ENCODE assay signal across 10 cellular contexts in genomic region chr2:233079473-233079877, GRCh38. TPM values are rescaled to one million over a fixed set of nuclear protein-coding genes. Genes with fewer than 3 reads are reported as not detected.
A peak's percentile ranks its signal among the peaks of the same experiment; 100 is the strongest.
DNase-seq lines count a peak whose midpoint lies in the region; ATAC-seq, FAIRE-seq and TF ChIP-seq lines count a peak whose summit lies in the region.
"Had no signal": no experiment of that assay in that cellular context is flagged by ENCODE, and none has a peak within 500 bp of the region (broad histone marks: within the 10 kb centered on the region; RNA-seq: fewer than 3 reads in every experiment).

No MANE protein-coding gene starts in this region.

- DNase-seq in HepG2 (ENCODE audit: low spot score), result no peak
- no peak for DNase-seq in astrocyte (ENCODE audit: low read depth)
- peak; percentile 39 for DNase-seq in ureter (ENCODE audit: low spot score)
- no peak for DNase-seq in AG08395 (ENCODE audit: low spot score)
- no peak for DNase-seq in NCI-H1105 (lab: John Stamatoyannopoulos, UW)
- no peak for DNase-seq in stimulated activated CD4-positive, alpha-beta T cell treated with anti-CD3 and anti-CD28 coated beads, Interleukin-12 subunit alpha, Interleukin-12 subunit beta, amount 100 ng/mL, for 4 hours

- 70% methylated on average over 10 of the region's 10 CpGs for WGBS in liver
- 88% methylated on average over 10 of the region's 10 CpGs for WGBS in HepG2 (ENCODE audit: low lambda C conversion rate)

- no peak overlapping the region for H3K4me3 Mint-ChIP-seq in astrocyte (ENCODE audit: unreplicated experiment)

- TF ChIP-seq RAD21 in liver (IDR thresholded peaks at IDR 0.05) (no peak), HepG2 (CRISPR knock-in tag; IDR thresholded peaks at IDR 0.05) (no peak)

- BruUV-seq in HepG2 (replicated peaks; lab: Mats Ljungman, UMichigan), result no TSS peak

- FAIRE-seq in HepG2 (lab: Jason Lieb, UNC) (no peak), astrocyte (lab: Jason Lieb, UNC) (no peak)

- H3K4me1 ChIP-seq in liver (ENCODE audit: control insufficient read depth in 4 of 4, insufficient read depth in 4 of 4, low read length in 3 of 4) (peaks cover 0 to 9% (median 2%) of the 10 kb centered on the region in 4 donors), HepG2 (ENCODE audit: insufficient read depth, low read length) (peaks cover 30% of the 10 kb centered on the region), astrocyte (ENCODE audit: insufficient read depth, low read length) (no peaks in the 10 kb centered on the region)

- in situ Hi-C loops in HepG2 (cut with HindIII; ENCODE audit: extremely low pct_ligation_motif_present, low pct_unique_long_range_greater_than_20kb), result no loop called here

- no peak overlapping the region for H2AFZ ChIP-seq in HepG2 (ENCODE audit: low read length)
- no peak overlapping the region for H2AFZ ChIP-seq in astrocyte (ENCODE audit: low read depth, low read length)

- H3K36me3 ChIP-seq in liver (ENCODE audit: control insufficient read depth in 4 of 4, insufficient read depth in 3 of 4, low read depth in 1 of 4, low read length in 3 of 4), result no peaks in the 10 kb centered on the region
- peaks cover 1 to 18% of the 10 kb centered on the region in 2 experiments; a peak in 2 of 5 replicates for H3K36me3 ChIP-seq in HepG2 (replicated peaks in 1 of 2; ENCODE audit: control insufficient read depth in 1 of 2, insufficient read depth in 2 of 2, low read length in 2 of 2)
- H3K36me3 ChIP-seq in astrocyte (ENCODE audit: insufficient read depth, low read length), result no peaks in the 10 kb centered on the region

- H3K27ac Mint-ChIP-seq in astrocyte (ENCODE audit: unreplicated experiment), result peak overlapping the region; percentile 20

- POLR2A ChIA-PET in HepG2 (lab: Yijun Ruan, JAX), result no interaction called here

- H3K9ac ChIP-seq in liver (ENCODE audit: low read depth in 1 of 2, low read length in 2 of 2), result no peak overlapping the region
- no peak overlapping the region for H3K9ac ChIP-seq in HepG2 (ENCODE audit: insufficient read depth, low read depth, low read length)
- no peak overlapping the region for H3K9ac ChIP-seq in astrocyte (ENCODE audit: low read length)

- no peak overlapping the region for H3K4me3 ChIP-seq in liver (ENCODE audit: low read depth in 1 of 3, low read length in 3 of 3)
- no peak overlapping the region for H3K4me3 ChIP-seq in HepG2 (replicated peaks in 1 of 3; ENCODE audit: insufficient read depth in 1 of 3, low read depth in 2 of 3, low read length in 3 of 3)
- no peak overlapping the region for H3K4me3 ChIP-seq in astrocyte (ENCODE audit: insufficient read depth, low read depth, low read length)

- TF ChIP-seq CTCF in liver (IDR thresholded peaks at IDR 0.05; ENCODE audit: low read depth, low read length, missing input control), result no peak
- no peak for TF ChIP-seq CTCF in HepG2 (CRISPR knock-in tag; IDR thresholded peaks at IDR 0.05)
- no peak for TF ChIP-seq CTCF in astrocyte (IDR thresholded peaks at IDR 0.05; ENCODE audit: insufficient read depth, low read depth, low read length)

- no peaks in the 10 kb centered on the region for H3K79me2 ChIP-seq in HepG2 (ENCODE audit: insufficient read depth, low read length)
- H3K79me2 ChIP-seq in astrocyte (ENCODE audit: insufficient read depth, low read length), result no peaks in the 10 kb centered on the region

- no peak overlapping the region for H3K4me2 ChIP-seq in HepG2 (ENCODE audit: low read depth, low read length)
- H3K4me2 ChIP-seq in astrocyte (ENCODE audit: low read length), result no peak overlapping the region

- peaks cover 31% of the 10 kb centered on the region for H3K27me3 Mint-ChIP-seq in astrocyte (ENCODE audit: low read depth, unreplicated experiment)

- TF ChIP-seq POLR2A in HepG2 (IDR thresholded peaks at IDR 0.05; ENCODE audit: insufficient read depth in 1 of 2, low read depth in 2 of 2, low read length in 2 of 2), result no peak

- no peaks in the 10 kb centered on the region for H3K36me3 Mint-ChIP-seq in astrocyte (ENCODE audit: low read depth, unreplicated experiment)

- H3K9me3 ChIP-seq in liver (ENCODE audit: control insufficient read depth in 4 of 4, low read length in 3 of 4), result no peaks in the 10 kb centered on the region
- H3K9me3 ChIP-seq in HepG2 (ENCODE audit: low read length), result no peaks in the 10 kb centered on the region
- H3K9me3 ChIP-seq in astrocyte (ENCODE audit: insufficient read depth, low read depth, low read length), result no peaks in the 10 kb centered on the region

- CTCF ChIA-PET in HepG2 (lab: Yijun Ruan, JAX; ENCODE audit: low intra/inter-chr PET ratio, low total read pairs), result no interaction called here

- intact Hi-C loops in HepG2 (cut with micrococcal nuclease; ENCODE audit: unreplicated experiment), result no loop called here

- no peak for ATAC-seq in HepG2
- peak; percentile 28 for ATAC-seq in HG03442 (IDR thresholded peaks at IDR 0.05; ENCODE audit: unreplicated experiment)

- H3K4me1 Mint-ChIP-seq in astrocyte (ENCODE audit: low read depth, unreplicated experiment), result peaks cover 10% of the 10 kb centered on the region

- no peaks in the 10 kb centered on the region for H3K9me3 Mint-ChIP-seq in astrocyte (ENCODE audit: unreplicated experiment)

- H4K20me1 ChIP-seq in HepG2 (ENCODE audit: insufficient read depth, low read length) (no peaks in the 10 kb centered on the region), astrocyte (ENCODE audit: insufficient read depth, low read length) (no peaks in the 10 kb centered on the region)

- TF ChIP-seq EP300 in HepG2 (IDR thresholded peaks at IDR 0.05; ENCODE audit: low read depth in 2 of 2, low read length in 2 of 2) (no peak), HepG2 (CRISPR knock-in tag; IDR thresholded peaks at IDR 0.05; ENCODE audit: borderline replicate concordance) (no peak)

- H3K27me3 ChIP-seq in liver (ENCODE audit: control insufficient read depth in 4 of 4, insufficient read depth in 4 of 4, low read length in 3 of 4) (no peaks in the 10 kb centered on the region), HepG2 (ENCODE audit: control insufficient read depth in 1 of 2, insufficient read depth in 2 of 2, low read length in 2 of 2) (no peaks in the 10 kb centered on the region), astrocyte (ENCODE audit: insufficient read depth, low read length) (peaks cover 3% of the 10 kb centered on the region)

- H3K27ac ChIP-seq in liver (ENCODE audit: low read depth in 1 of 2, low read length in 2 of 2) (peak overlapping the region; percentile 9 to 23), HepG2 (ENCODE audit: extremely low read length, insufficient read depth, low read length) (no peak overlapping the region), astrocyte (ENCODE audit: low read depth, low read length) (no peak overlapping the region)
- H3K27ac ChIP-seq: C4-2B had no signal

RNA-seq across cellular contexts. Expression of gene INPP5D, which starts 19.3 kb away (rescaled TPM):
- total RNA-seq in liver (10 to 100 TPM in 1 of 2 donors, 1 to 10 TPM in 1; 8.9 to 18.8 TPM), HepG2 (2016; rRNA removed; fragmentation: Illumina TruSeq; extraction: Trizol) (17.7 and 18.0 TPM in 2 replicates), astrocyte (8.9 and 14.7 TPM in 2 replicates), ureter (43.4 TPM)
- polyA plus RNA-seq in liver (1 to 10 TPM; 2.9 to 4.2 TPM), HepG2 (2011; rRNA removed) (16.1 and 16.7 TPM in 2 replicates)
- total RNA-seq in HepG2 (2016; cell fraction: cytosol; rRNA removed; fragmentation: Illumina TruSeq; extraction: Trizol; ENCODE audit: low read depth), result 4.6 and 5.5 TPM in 2 replicates
- total RNA-seq in HepG2 (2016; cell fraction: insoluble cytoplasmic fraction; rRNA removed; fragmentation: Illumina TruSeq; extraction: Trizol), result 15.5 and 19.4 TPM in 2 replicates
- total RNA-seq in HepG2 (2016; cell fraction: membrane; rRNA removed; fragmentation: Illumina TruSeq; extraction: Trizol), result 12.4 TPM in 2 replicates
- 15.5 and 17.7 TPM in 2 replicates for total RNA-seq in HepG2 (2016; cell fraction: nucleus; rRNA removed; fragmentation: Illumina TruSeq; extraction: Trizol)
- polyA plus RNA-seq in HepG2 (2011; cell fraction: cytosol; rRNA removed), result 7.7 and 8.6 TPM in 2 replicates
- 55.2 and 72.1 TPM in 2 replicates for polyA plus RNA-seq in HepG2 (2011; cell fraction: nucleus; rRNA removed)
- polyA plus RNA-seq in HepG2 (2012), result 36.4 and 42.1 TPM in 2 replicates
- polyA plus RNA-seq in HepG2 (2016; cell fraction: cytosol; fragmentation: Illumina TruSeq; extraction: Trizol; ENCODE audit: low read depth), result 2.5 and 2.6 TPM in 2 replicates
- 16.3 and 21.7 TPM in 2 replicates for polyA plus RNA-seq in HepG2 (2016; cell fraction: insoluble cytoplasmic fraction; fragmentation: Illumina TruSeq; extraction: Trizol; ENCODE audit: low read depth)
- polyA plus RNA-seq in HepG2 (2016; cell fraction: membrane; fragmentation: Illumina TruSeq; extraction: Trizol; ENCODE audit: low read depth), result 8.3 and 8.6 TPM in 2 replicates
- polyA plus RNA-seq in HepG2 (2016; cell fraction: nucleus; fragmentation: Illumina TruSeq; extraction: Trizol; ENCODE audit: insufficient read depth, low read depth), result 28.7 and 30.7 TPM in 2 replicates
- polyA minus RNA-seq in HepG2 (2011; rRNA and poly(A)+ RNA removed; ENCODE audit: low replicate concordance), result 0.09 and 29.9 TPM in 2 replicates
- polyA minus RNA-seq in HepG2 (2011; cell fraction: cytosol; rRNA and poly(A)+ RNA removed), result 15.4 and 25.3 TPM in 2 replicates
- polyA minus RNA-seq in HepG2 (2011; cell fraction: nucleus; rRNA and poly(A)+ RNA removed), result 36.4 and 40.5 TPM in 2 replicates

RNA-seq across cellular contexts. Expression of gene NEU2, which starts 47.0 kb away (rescaled TPM):
- total RNA-seq in liver (not detected), HepG2 (2016; rRNA removed; fragmentation: Illumina TruSeq; extraction: Trizol) (not detected in 2 replicates), astrocyte (not detected in 2 replicates), ureter (not detected)
- polyA plus RNA-seq in liver (not detected), HepG2 (2011; rRNA removed) (not detected in 2 replicates)
- total RNA-seq in HepG2 (2016; cell fraction: cytosol; rRNA removed; fragmentation: Illumina TruSeq; extraction: Trizol; ENCODE audit: low read depth), result not detected in 2 replicates
- not detected in 2 replicates for total RNA-seq in HepG2 (2016; cell fraction: insoluble cytoplasmic fraction; rRNA removed; fragmentation: Illumina TruSeq; extraction: Trizol)
- total RNA-seq in HepG2 (2016; cell fraction: membrane; rRNA removed; fragmentation: Illumina TruSeq; extraction: Trizol), result not detected in 2 replicates
- total RNA-seq in HepG2 (2016; cell fraction: nucleus; rRNA removed; fragmentation: Illumina TruSeq; extraction: Trizol), result not detected in 2 replicates
- not detected in 2 replicates for polyA plus RNA-seq in HepG2 (2011; cell fraction: cytosol; rRNA removed)
- polyA plus RNA-seq in HepG2 (2011; cell fraction: nucleus; rRNA removed), result not detected in 2 replicates
- polyA plus RNA-seq in HepG2 (2012), result not detected in 2 replicates
- not detected in 2 replicates for polyA plus RNA-seq in HepG2 (2016; cell fraction: cytosol; fragmentation: Illumina TruSeq; extraction: Trizol; ENCODE audit: low read depth)
- polyA plus RNA-seq in HepG2 (2016; cell fraction: insoluble cytoplasmic fraction; fragmentation: Illumina TruSeq; extraction: Trizol; ENCODE audit: low read depth), result not detected in 2 replicates
- not detected in 2 replicates for polyA plus RNA-seq in HepG2 (2016; cell fraction: membrane; fragmentation: Illumina TruSeq; extraction: Trizol; ENCODE audit: low read depth)
- not detected in 2 replicates for polyA plus RNA-seq in HepG2 (2016; cell fraction: nucleus; fragmentation: Illumina TruSeq; extraction: Trizol; ENCODE audit: insufficient read depth, low read depth)
- polyA minus RNA-seq in HepG2 (2011; rRNA and poly(A)+ RNA removed; ENCODE audit: low replicate concordance), result not detected in 2 replicates
- polyA minus RNA-seq in HepG2 (2011; cell fraction: cytosol; rRNA and poly(A)+ RNA removed), result not detected in 2 replicates
- not detected in 2 replicates for polyA minus RNA-seq in HepG2 (2011; cell fraction: nucleus; rRNA and poly(A)+ RNA removed)
- total RNA-seq: LHCN-M2 had no signal

Comparison
In these comparisons a context has a peak if more than half of its experiments do, and no peak if none do; other contexts are left out.
1. H3K27ac ChIP-seq: peak in liver (2 of 2); none in HepG2 (single experiment) and astrocyte (single experiment).